ENCODE assay signal across 10 cellular contexts in the genomic region with DNA sequence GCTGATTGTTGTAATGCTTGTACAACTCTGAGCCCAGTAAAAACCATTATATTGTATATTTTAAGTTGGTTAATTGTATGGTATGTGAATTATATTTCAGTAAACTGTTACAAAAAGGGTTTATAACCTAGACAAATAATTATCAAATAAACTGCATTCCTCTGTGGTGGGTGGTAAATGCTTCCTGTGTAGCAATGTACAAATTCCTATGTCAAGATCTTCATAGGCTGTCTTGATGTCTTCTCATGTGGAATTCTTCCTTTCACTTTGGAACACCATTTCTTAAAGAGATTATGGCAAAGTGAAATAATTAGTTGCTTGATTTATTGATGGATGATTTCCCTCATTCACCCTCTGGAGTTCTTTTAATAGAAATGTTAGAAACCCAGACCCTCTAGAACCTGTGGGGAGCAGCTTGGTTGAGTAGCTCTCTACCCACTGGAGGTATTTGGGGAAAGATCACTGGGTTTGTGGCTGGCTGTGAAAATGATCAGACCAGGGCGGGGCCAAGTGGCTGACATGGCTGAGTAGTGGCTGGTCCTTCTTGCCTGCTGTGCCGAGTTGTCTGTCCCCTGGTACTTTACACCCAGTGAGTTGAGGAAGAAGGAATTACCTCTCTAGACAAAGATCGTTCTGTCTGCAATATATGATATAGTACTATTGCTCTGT. TPM values are rescaled to one million over a fixed set of nuclear protein-coding genes. Genes with fewer than 3 reads are reported as not detected.
DNase-seq lines count a peak whose midpoint lies in the region; ATAC-seq and TF ChIP-seq lines count a peak whose summit lies in the region.
"Had no signal": no experiment of that assay in that cellular context is flagged by ENCODE, and none has a peak within 500 bp of the region (broad histone marks: within the 10 kb centered on the region; RNA-seq: fewer than 3 reads in every experiment).

No MANE protein-coding gene starts in this region.

- H3K9me3 Mint-ChIP-seq in HFFc6: no peaks in the 10 kb centered on the region; the same call in 1 of the 2 replicates
- peaks cover 2% of the 10 kb centered on the region for H3K9me3 Mint-ChIP-seq in activated B cell treated with CpG ODN at 0.5 μM for 24 hours
- peaks cover 0 to 3% of the 10 kb centered on the region in 2 donors for H3K9me3 Mint-ChIP-seq in natural killer cell

- intact Hi-C loops in activated B cell treated with CpG ODN at 0.5 μM for 24 hours (cut with micrococcal nuclease) (loop anchor here (2.0 to 5.0 kb wide), 2 partner anchors 13 to 686 kb away; partner anchors contain the start of gene CCNT2), natural killer cell (cut with micrococcal nuclease) (no loop called here)

- peaks cover 86% of the 10 kb centered on the region for H3K4me1 Mint-ChIP-seq in HFFc6 (ENCODE audit: low read depth)
- H3K4me1 Mint-ChIP-seq in activated B cell treated with CpG ODN at 0.5 μM for 24 hours: peaks cover 93% of the 10 kb centered on the region
- H3K4me1 Mint-ChIP-seq in natural killer cell: peaks cover 77% of the 10 kb centered on the region in 2 donors

- no peak for ATAC-seq in activated B cell treated with CpG ODN at 0.5 μM for 24 hours (ENCODE audit: low read depth)
- ATAC-seq in natural killer cell: no peak
- no peak for ATAC-seq in HG03135 (IDR thresholded peaks at IDR 0.05; ENCODE audit: unreplicated experiment)
- ATAC-seq in HG03571 (IDR thresholded peaks at IDR 0.05; ENCODE audit: unreplicated experiment): no peak

- H3K27me3 Mint-ChIP-seq in HFFc6 (ENCODE audit: insufficient read depth): no peaks in the 10 kb centered on the region
- no peaks in the 10 kb centered on the region for H3K27me3 Mint-ChIP-seq in activated B cell treated with CpG ODN at 0.5 μM for 24 hours
- H3K27me3 Mint-ChIP-seq in natural killer cell (ENCODE audit: low read depth in 2 of 2): no peaks in the 10 kb centered on the region

- POLR2A ChIA-PET in activated B cell treated with CpG ODN at 0.5 μM for 24 hours (lab: Charles Lee): interaction anchor here (3.3 kb wide), 1 partner anchor 13 kb away, joined by 19 read pairs; no protein-coding TSS in a partner anchor

- H3K27ac Mint-ChIP-seq in HFFc6: peak overlapping the region; percentile 89
- H3K27ac Mint-ChIP-seq in activated B cell treated with CpG ODN at 0.5 μM for 24 hours: peak overlapping the region; percentile 86
- H3K27ac Mint-ChIP-seq in natural killer cell: peak overlapping the region; percentile 83 to 89

- DNase-seq in GM03348 (ENCODE audit: low spot score) (peak; percentile 32), HFFc6 (no peak), activated B cell treated with CpG ODN at 0.5 μM for 24 hours (no peak), natural killer cell (no peak), DMS114 treated with DMSO at 0.1 percent for 48 hours (lab: John Stamatoyannopoulos, UW; ENCODE audit: unreplicated experiment) (no peak)
- no peak for DNase-seq in stimulated activated naive CD4-positive, alpha-beta T cell treated with Interleukin-2 at 50 U/mL for 16 hours (lab: John Stamatoyannopoulos, UW)
- DNase-seq: stimulated activated CD4-positive, alpha-beta T cell treated with anti-CD3 and anti-CD28 coated beads, Interleukin-1b, Interleukin-23, amount 100 ng/mL, for 48 hours; WERI-Rb-1 had no signal

- H3K4me3 Mint-ChIP-seq in HFFc6 (peak overlapping the region; percentile 55), activated B cell treated with CpG ODN at 0.5 μM for 24 hours (peak overlapping the region; percentile 52), natural killer cell (peak overlapping the region; percentile 18)

- peaks cover 25% of the 10 kb centered on the region for H3K36me3 Mint-ChIP-seq in HFFc6 (ENCODE audit: low read depth)
- H3K36me3 Mint-ChIP-seq in activated B cell treated with CpG ODN at 0.5 μM for 24 hours (ENCODE audit: low read depth): peaks cover 5% of the 10 kb centered on the region
- H3K36me3 Mint-ChIP-seq in natural killer cell: no peaks in the 10 kb centered on the region

- TF ChIP-seq CTCF in HFFc6 (IDR thresholded peaks at IDR 0.05) (no peak), activated B cell treated with CpG ODN at 0.5 μM for 24 hours (IDR thresholded peaks at IDR 0.05) (no peak), natural killer cell (IDR thresholded peaks at IDR 0.05) (no peak)

- CTCF ChIA-PET in activated B cell treated with CpG ODN at 0.5 μM for 24 hours (lab: Charles Lee): interaction anchor here (1.0 to 2.8 kb wide), 6 partner anchors 12 to 180 kb away, joined by 4 to 7 read pairs (median 5); no protein-coding TSS in a partner anchor

RNA-seq across cellular contexts. Expression of gene MGAT5, which starts 22.4 kb away (rescaled TPM):
- total RNA-seq in HFFc6 (2021; fragmentation: NEBNext Ultra II Directional; extraction: Animal tissue kit (Norgen Biotek cat#: 25700)): 100 to 1,000 TPM; 104 to 129 (median 113) TPM
- total RNA-seq in activated B cell treated with CpG ODN at 0.5 μM for 24 hours: 66.7 and 69.0 TPM in 2 replicates
- total RNA-seq in natural killer cell: 10 to 100 TPM; 39.7 to 58.2 (median 57.0) TPM
